ENCODE assay signal across 16 cellular contexts in genomic region chr10:87794285-87794684, GRCh38. TPM values are rescaled to one million over a fixed set of nuclear protein-coding genes. Genes with fewer than 3 reads are reported as not detected.
DNase-seq lines count a peak whose midpoint lies in the region; ATAC-seq and TF ChIP-seq lines count a peak whose summit lies in the region.
"Had no signal": no experiment of that assay in that cellular context is flagged by ENCODE, and none has a peak within 500 bp of the region (broad histone marks: within the 10 kb centered on the region; RNA-seq: fewer than 3 reads in every experiment).

No MANE protein-coding gene starts in this region.

- POLR2A ChIA-PET in CD4-positive, alpha-beta T cell (lab: Charles Lee) = interaction anchor here (1.0 kb wide), 1 partner anchor 788 kb away, joined by 3 read pairs; the partner anchor contains the start of gene RNLS

- no peaks in the 10 kb centered on the region for H3K27me3 Mint-ChIP-seq in CD4-positive, alpha-beta T cell
- no peaks in the 10 kb centered on the region for H3K27me3 Mint-ChIP-seq in osteocyte (ENCODE audit: unreplicated experiment)

- no peak overlapping the region for H3K27ac ChIP-seq in CD4-positive, alpha-beta T cell (ENCODE audit: low read depth, low read length)
- H3K27ac ChIP-seq in tibial artery = no peak overlapping the region

- CTCF ChIA-PET in CD4-positive, alpha-beta T cell (lab: Charles Lee) = interaction anchor here (1.0 kb wide), 1 partner anchor 9 kb away, joined by 4 read pairs; no protein-coding TSS in a partner anchor

- intact Hi-C loops in CD4-positive, alpha-beta T cell (cut with DNase I, micrococcal nuclease) = no loop called here
- intact Hi-C loops in tibial artery (cut with DNase I; ENCODE audit: low total_unique reads) = no loop called here
- intact Hi-C loops in posterior cingulate gyrus (cut with DNase I) = no loop called here

- H3K4me3 ChIP-seq in tibial artery = no peak overlapping the region
- H3K4me3 ChIP-seq: adrenal gland had no signal

- no peak for TF ChIP-seq CTCF in CD4-positive, alpha-beta T cell (IDR thresholded peaks at IDR 0.05)
- no peak for TF ChIP-seq CTCF in tibial artery (IDR thresholded peaks at IDR 0.05)
- no peak for TF ChIP-seq CTCF in osteocyte (IDR thresholded peaks at IDR 0.05)

- no peaks in the 10 kb centered on the region for H3K9me3 ChIP-seq in CD4-positive, alpha-beta T cell (ENCODE audit: control insufficient read depth, low read length)
- no peaks in the 10 kb centered on the region for H3K9me3 ChIP-seq in tibial artery
- H3K9me3 ChIP-seq: adrenal gland had no signal

- no peak for DNase-seq in CD4-positive, alpha-beta T cell
- DNase-seq in inferior parietal cortex (ENCODE audit: extremely low spot score) (peak; percentile 45), tibial artery (no peak), posterior cingulate gyrus (no peak), osteocyte (ENCODE audit: extremely low spot score, unreplicated experiment) (no peak)
- DNase-seq: adrenal gland, Kasumi-1, natural killer cell, NCI-H1694 treated with DMSO at 0.1 percent for 48 hours, NCI-H510A treated with DMSO at 0.1 percent for 48 hours, retina had no signal

- no peaks in the 10 kb centered on the region for H3K27me3 ChIP-seq in CD4-positive, alpha-beta T cell (ENCODE audit: control insufficient read depth, insufficient read depth, low read length)
- no peaks in the 10 kb centered on the region for H3K27me3 ChIP-seq in tibial artery
- H3K27me3 ChIP-seq: adrenal gland had no signal

- H3K4me1 Mint-ChIP-seq in CD4-positive, alpha-beta T cell (ENCODE audit: low read depth) = peaks cover 70% of the 10 kb centered on the region
- H3K4me1 Mint-ChIP-seq in osteocyte (ENCODE audit: unreplicated experiment) = peaks cover 4% of the 10 kb centered on the region

- H3K9me3 Mint-ChIP-seq in CD4-positive, alpha-beta T cell = no peaks in the 10 kb centered on the region
- H3K9me3 Mint-ChIP-seq in osteocyte (ENCODE audit: unreplicated experiment) = no peaks in the 10 kb centered on the region
- H3K9me3 Mint-ChIP-seq: CD14-positive monocyte, natural killer cell had no signal

- ATAC-seq in CD4-positive, alpha-beta T cell (ENCODE audit: poor library complexity) = no peak
- peak; percentile 64 for ATAC-seq in GM19035 (IDR thresholded peaks at IDR 0.05; ENCODE audit: unreplicated experiment)
- peak; percentile 53 for ATAC-seq in HG03378 (IDR thresholded peaks at IDR 0.05; ENCODE audit: unreplicated experiment)
- ATAC-seq in GM19023 (IDR thresholded peaks at IDR 0.05; ENCODE audit: unreplicated experiment) = no peak
- ATAC-seq: natural killer cell, Panc1 had no signal

- peaks cover 8 to 11% (median 9%) of the 10 kb centered on the region in 3 donors for H3K36me3 ChIP-seq in tibial artery

- H3K4me1 ChIP-seq in tibial artery = peaks cover 0 to 17% (median 0%) of the 10 kb centered on the region in 4 donors

- H3K36me3 Mint-ChIP-seq in CD4-positive, alpha-beta T cell (ENCODE audit: low read depth) = peaks cover 74% of the 10 kb centered on the region
- peaks cover 28% of the 10 kb centered on the region for H3K36me3 Mint-ChIP-seq in osteocyte (ENCODE audit: unreplicated experiment)
- H3K36me3 Mint-ChIP-seq: natural killer cell had no signal

- H3K27ac Mint-ChIP-seq in CD4-positive, alpha-beta T cell = peak overlapping the region; percentile 74
- H3K27ac Mint-ChIP-seq in osteocyte (ENCODE audit: unreplicated experiment) = no peak overlapping the region
- H3K27ac Mint-ChIP-seq: CD14-positive monocyte had no signal

- H3K4me3 Mint-ChIP-seq in CD4-positive, alpha-beta T cell = no peak overlapping the region
- H3K4me3 Mint-ChIP-seq in osteocyte (ENCODE audit: unreplicated experiment) = no peak overlapping the region
- H3K4me3 Mint-ChIP-seq: CD14-positive monocyte, natural killer cell had no signal

RNA-seq across cellular contexts. Expression of gene ATAD1, which starts 23.7 kb away (rescaled TPM):
- 10 to 100 TPM; 33.7 to 38.7 TPM for total RNA-seq in CD4-positive, alpha-beta T cell
- 61.1 and 63.2 TPM in 2 replicates for total RNA-seq in osteocyte

Comparison
In these comparisons a context has a peak if more than half of its experiments do, and no peak if none do; other contexts are left out.
1. ATAC-seq: peak in GM19035 (single experiment) and HG03378 (single experiment); none in CD4-positive, alpha-beta T cell (single experiment) and GM19023 (single experiment).